Comparison of ENCODE assay signal across 22 cellular contexts in genomic region chr2:160512484-160512883, GRCh38.
"Had no signal": no experiment of that assay in that cellular context is flagged by ENCODE, and none has a peak within 500 bp of the region (broad histone marks: within the 10 kb centered on the region; RNA-seq: fewer than 3 reads in every experiment).

No MANE protein-coding gene starts in this region.

- H3K4me1 ChIP-seq: body of pancreas, left lung, parathyroid adenoma had no signal

- H3K9me3 Mint-ChIP-seq: activated CD4-positive, alpha-beta memory T cell treated with anti-CD3 and anti-CD28 coated beads for 36 hours; activated T-cell treated with anti-CD3 and anti-CD28 coated beads, Interleukin-2, amount 50 U/mL, for 4 hours; central memory CD8-positive, alpha-beta T cell; memory B cell; stimulated activated memory B cell treated with anti-CD40 and anti-IgM and Interleukin-4, amounts not matched to agents 10 μg/mL and 1 μg/mL and 100 μg/mL, for 72 hours had no signal

- H3K27ac ChIP-seq: body of pancreas, esophagus muscularis mucosa, left lung, neutrophil, parathyroid adenoma, tibial nerve had no signal

- H3K4me3 ChIP-seq: body of pancreas, esophagus muscularis mucosa, left lung, tibial nerve had no signal

- H3K36me3 ChIP-seq: esophagus muscularis mucosa, left lung, neutrophil, tibial nerve had no signal

- H3K27me3 Mint-ChIP-seq: activated CD4-positive, alpha-beta memory T cell treated with anti-CD3 and anti-CD28 coated beads for 36 hours; activated naive CD8-positive, alpha-beta T cell; central memory CD8-positive, alpha-beta T cell; naive thymus-derived CD8-positive, alpha-beta T cell had no signal

- DNase-seq: activated CD4-positive, alpha-beta memory T cell treated with anti-CD3 and anti-CD28 coated beads for 36 hours; activated effector memory CD4-positive, alpha-beta T cell treated with anti-CD3 and anti-CD28 coated beads, Interleukin-2, amount 50 U/mL, for 16 hours; activated T-cell treated with anti-CD3 and anti-CD28 coated beads, Interleukin-2, amount 50 U/mL, for 4 hours; amygdala; body of pancreas; cortex of kidney; effector CD4-positive, alpha-beta T cell; hippocampal formation; left lung; naive thymus-derived CD8-positive, alpha-beta T cell; stimulated activated CD4-positive, alpha-beta T cell treated with anti-CD3 and anti-CD28 coated beads, Interleukin-12 subunit alpha, Interleukin-12 subunit beta, amount 100 ng/mL, for 4 hours; stimulated activated CD4-positive, alpha-beta T cell treated with anti-CD3 and anti-CD28 coated beads, Interleukin-2, amount 100 ng/mL, for 48 hours; substantia nigra had no signal

- H3K36me3 Mint-ChIP-seq: activated CD4-positive, alpha-beta memory T cell treated with anti-CD3 and anti-CD28 coated beads for 36 hours; activated naive CD8-positive, alpha-beta T cell; memory B cell; naive thymus-derived CD8-positive, alpha-beta T cell; stimulated activated memory B cell treated with anti-CD40 and anti-IgM and Interleukin-4, amounts not matched to agents 10 μg/mL and 1 μg/mL and 100 μg/mL, for 72 hours had no signal

- ATAC-seq: activated CD4-positive, CD25-positive, alpha-beta regulatory T cell treated with anti-CD3 and anti-CD28 coated beads, Interleukin-2, amount 50 U/mL, for 24 hours; body of pancreas; left lung; naive thymus-derived CD8-positive, alpha-beta T cell; stimulated activated memory B cell treated with anti-CD40 and anti-IgM and Interleukin-4, amounts not matched to agents 10 μg/mL and 1 μg/mL and 100 μg/mL, for 72 hours had no signal

- H3K27ac Mint-ChIP-seq: activated CD4-positive, alpha-beta memory T cell treated with anti-CD3 and anti-CD28 coated beads for 36 hours; activated naive CD8-positive, alpha-beta T cell; memory B cell; stimulated activated memory B cell treated with anti-CD40 and anti-IgM and Interleukin-4, amounts not matched to agents 10 μg/mL and 1 μg/mL and 100 μg/mL, for 72 hours had no signal

- H3K9me3 ChIP-seq: body of pancreas, esophagus muscularis mucosa, left lung, neutrophil, tibial nerve had no signal

- H3K27me3 ChIP-seq: body of pancreas, esophagus muscularis mucosa, left lung, neutrophil, tibial nerve had no signal

- H3K4me3 Mint-ChIP-seq: activated CD4-positive, alpha-beta memory T cell treated with anti-CD3 and anti-CD28 coated beads for 36 hours; activated naive CD8-positive, alpha-beta T cell; activated T-cell treated with anti-CD3 and anti-CD28 coated beads, Interleukin-2, amount 50 U/mL, for 4 hours; central memory CD8-positive, alpha-beta T cell; memory B cell; naive thymus-derived CD8-positive, alpha-beta T cell; stimulated activated memory B cell treated with anti-CD40 and anti-IgM and Interleukin-4, amounts not matched to agents 10 μg/mL and 1 μg/mL and 100 μg/mL, for 72 hours had no signal
